ENCODE assay signal across 24 cellular contexts in the genomic region with DNA sequence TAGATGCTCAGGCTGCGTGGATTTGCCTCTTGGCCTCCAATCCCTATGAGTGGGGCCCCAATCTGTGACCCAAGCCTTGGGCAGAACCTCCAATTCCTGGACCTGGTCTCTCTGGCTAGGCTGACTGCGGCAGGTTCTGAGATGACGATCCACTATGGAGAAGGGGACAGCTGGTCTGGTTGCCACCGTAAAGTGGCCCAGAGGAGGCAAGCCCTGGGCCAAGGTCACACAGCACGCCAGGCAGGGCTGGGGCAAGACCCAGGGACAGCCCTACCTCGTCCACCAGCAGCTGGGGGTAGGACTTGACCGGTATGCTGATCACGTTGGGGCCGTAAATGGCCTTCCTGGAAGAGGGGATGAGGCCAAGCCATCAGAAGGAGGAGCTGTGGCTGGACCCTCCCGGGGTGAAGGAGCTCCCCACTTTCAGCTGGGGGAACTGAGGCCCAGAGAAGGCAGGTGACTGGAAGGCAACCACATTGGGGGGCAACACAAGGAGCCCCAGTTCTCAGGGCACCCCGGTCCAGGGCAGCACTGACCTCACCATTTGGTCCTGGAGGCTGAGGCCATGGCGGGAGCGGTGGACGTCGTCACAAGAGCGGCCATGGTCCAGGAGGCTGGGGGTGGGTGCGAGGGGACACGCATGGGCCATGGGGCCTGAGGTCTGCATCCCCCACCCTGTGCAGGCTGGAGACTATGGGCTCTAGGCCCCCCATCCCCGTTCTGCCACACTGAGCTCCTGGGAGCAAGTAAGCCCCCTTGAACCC. TPM values are rescaled to one million over a fixed set of nuclear protein-coding genes. Genes with fewer than 3 reads are reported as not detected.
"Had no signal": no experiment of that assay in that cellular context is flagged by ENCODE, and none has a peak within 500 bp of the region (broad histone marks: within the 10 kb centered on the region; RNA-seq: fewer than 3 reads in every experiment).

No MANE protein-coding gene starts in this region.

- H3K4me2 ChIP-seq: neural progenitor cell had no signal

- H3K4me3 ChIP-seq: gastrocnemius medialis, left lung, mucosa of descending colon, neural progenitor cell, prostate gland, right atrium auricular region, skin epidermis, spleen, stomach, thyroid gland, vagina had no signal

- H3K36me3 ChIP-seq: neural progenitor cell had no signal

- H3K27me3 ChIP-seq: gastrocnemius medialis, left lung, neural progenitor cell, right atrium auricular region, spleen, stomach, thyroid gland, vagina had no signal

- H3K4me1 ChIP-seq: gastrocnemius medialis, left lung, neural progenitor cell, prostate gland, right atrium auricular region, spleen, stomach, thyroid gland, vagina had no signal

- H3K27ac ChIP-seq: gastrocnemius medialis, left lung, neural progenitor cell, prostate gland, right atrium auricular region, skin epidermis, spleen, stomach, thyroid gland, vagina had no signal

- H3K9ac ChIP-seq: neural progenitor cell had no signal

- H2AFZ ChIP-seq: neural progenitor cell had no signal

- H3K9me3 ChIP-seq: gastrocnemius medialis, left lung, mucosa of descending colon, prostate gland, right atrium auricular region, spleen, stomach, thyroid gland, vagina had no signal

- ATAC-seq: effector memory CD8-positive, alpha-beta T cell; gastrocnemius medialis; left cardiac atrium; left lung; mucosa of descending colon; stimulated activated naive B cell treated with anti-CD40 and anti-IgM and Interleukin-4, amounts not matched to agents 10 μg/mL and 1 μg/mL and 100 μg/mL, for 72 hours had no signal

- DNase-seq: cortex of kidney; effector memory CD8-positive, alpha-beta T cell; gastrocnemius medialis; head of caudate nucleus; hippocampal formation; left cardiac atrium; left lung; mesenchymal stem cell; mucosa of descending colon; naive B cell; spleen; stimulated activated CD4-positive, alpha-beta T cell treated with anti-CD3 and anti-CD28 coated beads, Interleukin-2, amount 100 ng/mL, for 48 hours; stimulated activated naive B cell treated with anti-CD40 and anti-IgM and Interleukin-4, amounts not matched to agents 10 μg/mL and 1 μg/mL and 100 μg/mL, for 72 hours; stomach; thyroid gland; trophoblast cell had no signal

- FAIRE-seq: endometrium, islet of Langerhans had no signal

RNA-seq across cellular contexts. Expression of a gene that starts 21.5 kb away (rescaled TPM):
- total RNA-seq: natural killer cell treated with Interleukin-12 subunit alpha and Interleukin-12 subunit beta and Interleukin-15 and Interleukin-18, amount 100 ng/mL, for 72 hours had no signal
